In genomic region chr4:62434921-62435320, GRCh38 we compare ENCODE assay signal across 9 cellular contexts.
"Had no signal": no experiment of that assay in that cellular context is flagged by ENCODE, and none has a peak within 500 bp of the region (broad histone marks: within the 10 kb centered on the region; RNA-seq: fewer than 3 reads in every experiment).

No MANE protein-coding gene starts in this region.

- H3K4me3 ChIP-seq: K562 had no signal

- H3K27me3 Mint-ChIP-seq: IgD-negative memory B cell had no signal

- DNase-seq: IMR-90, KBM-7, KG1 had no signal

- H3K4me2 ChIP-seq: KMS-11 had no signal

- H3K4me1 Mint-ChIP-seq: IgD-negative memory B cell had no signal

- H3K36me3 Mint-ChIP-seq: IgD-negative memory B cell had no signal

- ATAC-seq: HepG2, K562 had no signal

- H3K4me3 Mint-ChIP-seq: IgD-negative memory B cell had no signal

- H3K27ac ChIP-seq: HL-60, KMS-11 had no signal

- FAIRE-seq: HepG2, HTR-8/SVneo, K562 had no signal

- H3K9ac ChIP-seq: KMS-11 had no signal
